Comparison of ENCODE assay signal across 21 cellular contexts in the genomic region with DNA sequence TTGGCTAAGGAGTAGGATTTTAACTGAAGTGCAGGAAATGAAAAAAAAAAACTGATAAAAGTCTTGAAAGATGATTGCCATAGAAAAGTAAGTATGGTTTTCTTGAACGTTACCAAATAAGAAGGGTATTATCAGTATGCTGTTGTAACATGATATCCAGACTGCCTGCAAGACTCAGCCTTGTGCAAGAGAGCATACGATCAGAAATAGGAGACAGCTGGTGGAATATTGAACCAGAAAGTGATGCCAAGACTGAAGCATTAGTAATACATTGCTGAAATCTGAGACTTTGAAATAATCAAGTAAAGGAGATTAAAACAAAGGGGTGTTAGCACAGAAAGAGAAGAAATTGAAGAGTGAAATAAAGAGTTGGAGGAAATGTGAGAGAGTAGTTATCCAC.
DNase-seq lines count a peak whose midpoint lies in the region; ATAC-seq and TF ChIP-seq lines count a peak whose summit lies in the region.
"Had no signal": no experiment of that assay in that cellular context is flagged by ENCODE, and none has a peak within 500 bp of the region (broad histone marks: within the 10 kb centered on the region; RNA-seq: fewer than 3 reads in every experiment).

No MANE protein-coding gene starts in this region.

- DNase-seq in cardiac muscle cell (ENCODE audit: low read depth in 1 of 2, low spot score in 1 of 2) (peak; percentile 27 to 33), cardiac septum (ENCODE audit: low spot score) (no peak), NCI-H82 treated with DMSO at 0.1 percent for 48 hours (lab: John Stamatoyannopoulos, UW; ENCODE audit: unreplicated experiment) (peak; percentile 88), choroid plexus epithelial cell (ENCODE audit: low read depth) (peak; percentile 50), SHP77 (lab: John Stamatoyannopoulos, UW) (no peak), NCI-H187 (lab: John Stamatoyannopoulos, UW) (no peak)
- DNase-seq in effector memory CD4-positive, alpha-beta T cell, result no peak
- DNase-seq: activated CD4-positive, alpha-beta T cell treated with anti-CD3 and anti-CD28 coated beads for 48 hours; activated CD8-positive, alpha-beta memory T cell treated with anti-CD3 and anti-CD28 coated beads, Interleukin-2, amount 50 U/mL, for 4 hours; activated effector memory CD4-positive, alpha-beta T cell treated with anti-CD3 and anti-CD28 coated beads, Interleukin-2, amount 50 U/mL, for 16 hours; CD4-positive, CD25-positive, alpha-beta regulatory T cell; DMS79 treated with DMSO at 0.1 percent for 48 hours; head of caudate nucleus; NCI-H1436 treated with DMSO at 0.1 percent for 48 hours; PC-3; sigmoid colon; stimulated activated CD4-positive, alpha-beta T cell treated with anti-CD3 and anti-CD28 coated beads, Interleukin-1b, Interleukin-23, amount 100 ng/mL, for 48 hours; stomach had no signal

- no peak for ATAC-seq in HG02623 (IDR thresholded peaks at IDR 0.05; ENCODE audit: unreplicated experiment)
- ATAC-seq: PC-3 had no signal

- no peaks in the 10 kb centered on the region for H3K27me3 ChIP-seq in cardiac muscle cell
- no peaks in the 10 kb centered on the region for H3K27me3 ChIP-seq in effector memory CD4-positive, alpha-beta T cell (replicated peaks; ENCODE audit: control insufficient read depth, insufficient read depth, low read length, poor library complexity, severe bottlenecking)
- H3K27me3 ChIP-seq: sigmoid colon, SJSA1, stomach had no signal

- H3K9me3 ChIP-seq in cardiac muscle cell (ENCODE audit: low read depth), result no peaks in the 10 kb centered on the region
- H3K9me3 ChIP-seq in effector memory CD4-positive, alpha-beta T cell (ENCODE audit: control insufficient read depth, low read length), result no peaks in the 10 kb centered on the region
- H3K9me3 ChIP-seq: sigmoid colon, SJSA1 had no signal

- TF ChIP-seq CTCF in cardiac muscle cell (IDR thresholded peaks at IDR 0.05; ENCODE audit: low read depth, low read length) (no peak), choroid plexus epithelial cell (conservative IDR thresholded peaks at IDR 0.05; ENCODE audit: low read depth, low read length) (no peak)

- intact Hi-C loops in cardiac septum (cut with DNase I), result no loop called here

- no peaks in the 10 kb centered on the region for H3K36me3 ChIP-seq in cardiac muscle cell
- H3K36me3 ChIP-seq in effector memory CD4-positive, alpha-beta T cell (ENCODE audit: control insufficient read depth, insufficient read depth, low read length), result no peaks in the 10 kb centered on the region
- H3K36me3 ChIP-seq: sigmoid colon, SJSA1, stomach had no signal

- H3K27ac ChIP-seq in cardiac muscle cell, result no peak overlapping the region
- H3K27ac ChIP-seq in effector memory CD4-positive, alpha-beta T cell (ENCODE audit: insufficient read depth, low read length, poor library complexity, severe bottlenecking), result no peak overlapping the region
- H3K27ac ChIP-seq: coronary artery, sigmoid colon, SJSA1, stomach had no signal

- H3K4me1 ChIP-seq in cardiac muscle cell (ENCODE audit: low read depth), result peaks cover 16% of the 10 kb centered on the region
- no peaks in the 10 kb centered on the region for H3K4me1 ChIP-seq in effector memory CD4-positive, alpha-beta T cell (ENCODE audit: control insufficient read depth, insufficient read depth, low read length, poor library complexity, severe bottlenecking)
- H3K4me1 ChIP-seq: sigmoid colon, SJSA1, stomach had no signal

- H3K4me3 ChIP-seq in cardiac muscle cell (no peak overlapping the region), choroid plexus epithelial cell (ENCODE audit: low read depth, low read length) (no peak overlapping the region)
- H3K4me3 ChIP-seq in effector memory CD4-positive, alpha-beta T cell (ENCODE audit: insufficient read depth, low read depth, low read length, poor library complexity, severe bottlenecking), result no peak overlapping the region
- H3K4me3 ChIP-seq: coronary artery, sigmoid colon, SJSA1, stomach had no signal

Comparison
In these comparisons a context has a peak if more than half of its experiments do, and no peak if none do; other contexts are left out.
1. DNase-seq: peak in cardiac muscle cell (2 of 2), NCI-H82 treated with DMSO at 0.1 percent for 48 hours (single experiment) and choroid plexus epithelial cell (single experiment); none in cardiac septum (single experiment), SHP77 (0 of 2), NCI-H187 (0 of 2) and effector memory CD4-positive, alpha-beta T cell (0 of 3).